ENCODE assay signal across 8 cellular contexts in the genomic region with DNA sequence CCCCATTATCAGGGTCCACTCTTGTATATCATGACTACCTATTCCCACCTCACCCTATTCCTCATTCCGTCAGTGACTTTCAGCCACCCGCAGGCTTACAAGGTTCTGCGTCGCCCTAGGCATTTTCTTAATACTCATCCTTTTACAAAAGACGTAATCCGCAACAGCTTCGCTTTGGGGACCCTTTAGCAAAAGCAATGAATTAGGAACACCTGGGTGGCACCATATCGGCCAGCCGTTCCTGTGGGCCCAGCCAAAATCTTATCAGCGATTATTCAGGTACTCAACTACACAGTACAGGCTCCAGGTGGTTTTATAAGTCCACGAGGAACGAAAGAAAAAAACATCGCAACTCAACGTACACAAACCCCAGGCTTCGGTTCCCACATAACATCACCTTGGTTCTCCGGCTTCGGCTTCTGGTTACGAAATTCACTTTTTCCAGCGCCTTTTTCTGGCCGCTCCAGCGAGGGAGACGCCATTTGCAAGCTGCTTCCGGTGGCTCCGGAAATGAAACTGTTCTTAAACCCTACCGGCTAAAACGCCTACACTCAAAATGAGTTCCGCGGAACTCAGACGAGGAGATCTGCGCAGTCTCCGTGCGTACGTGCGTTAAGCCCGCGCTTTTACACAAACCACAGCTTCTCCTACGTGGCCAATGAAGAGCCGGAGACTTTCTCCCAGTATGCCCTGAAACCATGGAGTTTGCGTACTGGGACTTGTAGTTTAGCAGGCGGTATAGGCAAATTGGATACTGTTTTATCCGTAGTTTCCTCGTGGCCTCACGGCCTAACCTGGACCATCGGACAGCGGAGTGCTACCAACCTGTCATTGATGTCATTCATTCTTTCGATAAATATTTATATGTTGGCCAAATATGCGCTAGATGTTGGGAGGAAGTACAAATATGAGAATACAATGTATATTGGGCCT. TPM values are rescaled to one million over a fixed set of nuclear protein-coding genes. Genes with fewer than 3 reads are reported as not detected.
DNase-seq lines count a peak whose midpoint lies in the region; TF ChIP-seq lines count a peak whose summit lies in the region.

A gene (minus strand): TSS at position 494 of the 933 bp plus-strand sequence. CDS start 12 bp downstream, at position 482.

- peaks cover 8% of the 10 kb centered on the region for H3K36me3 Mint-ChIP-seq in activated naive CD4-positive, alpha-beta T cell treated with anti-CD3 and anti-CD28 coated beads for 36 hours (ENCODE audit: low read depth)

- H3K27me3 Mint-ChIP-seq in activated naive CD4-positive, alpha-beta T cell treated with anti-CD3 and anti-CD28 coated beads for 36 hours (ENCODE audit: low read depth): no peaks in the 10 kb centered on the region

- peak; percentile 97 for DNase-seq in GF-D8 (lab: John Stamatoyannopoulos, UW)
- peak; percentile 97 for DNase-seq in HFF-Myc (ENCODE audit: extremely low read depth, low read depth)
- DNase-seq in NAMALWA (ENCODE audit: low spot score): peak; percentile 97
- peak; percentile 99 for DNase-seq in SK-N-DZ (ENCODE audit: low spot score)
- peak; percentile 95 for DNase-seq in activated naive CD4-positive, alpha-beta T cell treated with anti-CD3 and anti-CD28 coated beads for 36 hours
- DNase-seq in foreskin melanocyte: peak; percentile 99

- peak within 1 kb of the TSS; percentile 87 for H3K27ac ChIP-seq in subcutaneous abdominal adipose tissue (ENCODE audit: low read depth, low read length)

- peaks cover 29% of the 10 kb centered on the region for H3K4me1 Mint-ChIP-seq in activated naive CD4-positive, alpha-beta T cell treated with anti-CD3 and anti-CD28 coated beads for 36 hours (ENCODE audit: low read depth)

- peak within 1 kb of the TSS; percentile 81 for H2AFZ ChIP-seq in neuron (ENCODE audit: low read depth, low read length)

- peak within 1 kb of the TSS; percentile 98 for H3K27ac Mint-ChIP-seq in activated naive CD4-positive, alpha-beta T cell treated with anti-CD3 and anti-CD28 coated beads for 36 hours

- H3K4me3 Mint-ChIP-seq in activated naive CD4-positive, alpha-beta T cell treated with anti-CD3 and anti-CD28 coated beads for 36 hours: peak within 1 kb of the TSS; percentile 95

- intact Hi-C loops in activated naive CD4-positive, alpha-beta T cell treated with anti-CD3 and anti-CD28 coated beads for 36 hours (cut with micrococcal nuclease): loop anchor here (1.0 to 10.0 kb wide), 13 partner anchors 22 to 1553 kb away; a partner anchor contains a TSS

- peak within 1 kb of the TSS; percentile 77 for H3K4me3 ChIP-seq in HFF-Myc (replicated peaks; ENCODE audit: low read depth, low read length)
- peak within 1 kb of the TSS; percentile 94 for H3K4me3 ChIP-seq in neuron (ENCODE audit: low read length)
- peak within 1 kb of the TSS; percentile 97 to 100 (median 99) for H3K4me3 ChIP-seq in subcutaneous abdominal adipose tissue (ENCODE audit: low read depth in 1 of 5, low read length in 5 of 5)

- CTCF ChIA-PET in activated naive CD4-positive, alpha-beta T cell treated with anti-CD3 and anti-CD28 coated beads for 36 hours (lab: Charles Lee): interaction anchor here (0.6 to 1.3 kb wide), 5 partner anchors 16 to 945 kb away, joined by 3 to 4 read pairs (median 3); no protein-coding TSS in a partner anchor

- H3K27me3 ChIP-seq in neuron (ENCODE audit: insufficient read depth, low read length) (no peaks in the 10 kb centered on the region), subcutaneous abdominal adipose tissue (ENCODE audit: control insufficient read depth in 5 of 5, insufficient read depth in 4 of 5, low read length in 5 of 5) (no peaks in the 10 kb centered on the region)

- H3K9me3 Mint-ChIP-seq in activated naive CD4-positive, alpha-beta T cell treated with anti-CD3 and anti-CD28 coated beads for 36 hours: no peaks in the 10 kb centered on the region

- H3K9me3 ChIP-seq in neuron (ENCODE audit: low read length) (no peaks in the 10 kb centered on the region), subcutaneous abdominal adipose tissue (ENCODE audit: control insufficient read depth in 5 of 5, low read length in 5 of 5) (no peaks in the 10 kb centered on the region)

- no peak for TF ChIP-seq CTCF in HFF-Myc (IDR thresholded peaks at IDR 0.05; ENCODE audit: low read depth, low read length, missing control alignments)

- H3K9ac ChIP-seq in subcutaneous abdominal adipose tissue (ENCODE audit: low read length in 5 of 5): peak within 1 kb of the TSS; percentile 84 to 100 (median 92)

- H3K36me3 ChIP-seq in neuron (ENCODE audit: insufficient read depth, low read length) (peaks cover 8% of the 10 kb centered on the region), subcutaneous abdominal adipose tissue (ENCODE audit: control insufficient read depth in 5 of 5, insufficient read depth in 5 of 5, low read length in 5 of 5) (peaks cover 0 to 8% (median 3%) of the 10 kb centered on the region in 5 donors)

- H3K4me1 ChIP-seq in neuron (ENCODE audit: insufficient read depth, low read length): peaks cover 18% of the 10 kb centered on the region
- H3K4me1 ChIP-seq in subcutaneous abdominal adipose tissue (ENCODE audit: control insufficient read depth in 5 of 5, insufficient read depth in 5 of 5, low read length in 5 of 5): peaks cover 0 to 32% (median 20%) of the 10 kb centered on the region in 5 donors

RNA-seq across cellular contexts. Expression of the gene that starts here (rescaled TPM):
- 21.3 and 29.5 TPM in 2 replicates for polyA plus RNA-seq in SK-N-DZ (2014; cell fraction: cytosol; rRNA removed)
- 40.5 and 53.1 TPM in 2 replicates for polyA plus RNA-seq in SK-N-DZ (2014; cell fraction: nucleus; rRNA removed)
- 10 to 100 TPM; 81.1 to 83.9 TPM for total RNA-seq in activated naive CD4-positive, alpha-beta T cell treated with anti-CD3 and anti-CD28 coated beads for 36 hours

Comparison
In these comparisons a context has a peak if more than half of its experiments do, and no peak if none do; other contexts are left out.
1. Peak in every context shown above with its lines: DNase-seq, H3K4me3 ChIP-seq and H3K27ac ChIP-seq.